8 cellular contexts compared by ENCODE assay signal in the genomic region with DNA sequence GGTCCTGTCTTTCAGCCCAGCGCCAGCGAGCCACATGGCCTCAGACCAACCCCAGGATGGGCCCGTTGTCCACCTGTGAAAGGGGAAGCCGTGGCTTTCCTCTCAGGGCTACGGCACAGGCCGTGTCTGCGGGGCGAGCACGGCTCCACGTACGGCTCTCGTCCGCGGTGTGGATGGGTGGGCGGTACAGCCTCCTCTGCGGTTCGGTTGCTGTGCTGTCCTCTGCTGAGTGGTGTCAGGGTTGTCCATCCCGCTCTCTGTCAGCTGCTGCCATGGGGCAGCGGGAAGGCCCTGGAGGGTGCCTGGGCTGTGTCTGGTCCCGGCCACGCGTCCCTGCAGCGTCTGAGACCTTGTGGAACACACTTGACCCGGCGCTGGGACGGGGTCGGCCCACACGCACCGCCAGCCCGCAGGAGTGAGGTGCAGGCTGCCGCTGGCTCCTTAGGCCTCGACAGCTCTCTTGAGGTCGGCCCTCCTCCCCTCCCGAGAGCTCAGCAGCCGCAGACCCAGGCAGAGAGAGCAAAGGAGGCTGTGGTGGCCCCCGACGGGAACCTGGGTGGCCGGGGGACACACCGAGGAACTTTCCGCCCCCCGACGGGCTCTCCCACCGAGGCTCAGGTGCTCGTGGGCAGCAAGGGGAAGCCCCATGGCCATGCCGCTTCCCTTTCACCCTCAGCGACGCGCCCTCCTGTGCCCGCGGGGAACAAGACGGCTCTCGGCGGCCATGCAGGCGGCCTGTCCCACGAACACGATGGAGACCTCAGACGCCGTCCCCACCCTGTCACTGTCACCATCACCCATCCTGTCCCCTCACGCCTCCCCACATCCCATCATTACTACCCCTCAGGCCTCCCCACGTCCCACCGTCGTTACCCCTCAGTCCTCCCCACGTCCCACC.
DNase-seq lines count a peak whose midpoint lies in the region; ATAC-seq and TF ChIP-seq lines count a peak whose summit lies in the region.

No MANE protein-coding gene starts in this region.

- no peak for TF ChIP-seq CTCF in lower lobe of right lung (IDR thresholded peaks at IDR 0.05)

- DNase-seq in GM19238 (ENCODE audit: insufficient read length, low spot score): peak; percentile 38
- peak; percentile 42 to 51 for DNase-seq in activated CD4-positive, alpha-beta T cell treated with anti-CD3 and anti-CD28 coated beads, Interleukin-2, amount 50 U/mL, for 24 hours (ENCODE audit: low read depth in 1 of 2, low spot score in 1 of 2)
- peak; percentile 48 for DNase-seq in lower lobe of right lung
- DNase-seq in GOT3 (lab: John Stamatoyannopoulos, UW): no peak
- DNase-seq in iPS-NIHi11 (ENCODE audit: low spot score): no peak
- DNase-seq in HT-29 (ENCODE audit: low spot score): no peak
- no peak for DNase-seq in globus pallidus (ENCODE audit: low spot score)

- H3K36me3 ChIP-seq in lower lobe of right lung: peaks cover 17% of the 10 kb centered on the region

- peak overlapping the region; percentile 1 for H3K4me3 ChIP-seq in lower lobe of right lung

- intact Hi-C loops in lower lobe of right lung (cut with DNase I): loop anchor here (10.0 kb wide), 1 partner anchor 140 kb away; no protein-coding TSS in a partner anchor

- H3K4me1 ChIP-seq in lower lobe of right lung: peaks cover 24% of the 10 kb centered on the region

- H3K9me3 ChIP-seq in lower lobe of right lung: no peaks in the 10 kb centered on the region

- no peaks in the 10 kb centered on the region for H3K27me3 ChIP-seq in lower lobe of right lung (ENCODE audit: low read depth)

- H3K27ac ChIP-seq in lower lobe of right lung: no peak overlapping the region

- ATAC-seq in HG03097 (IDR thresholded peaks at IDR 0.05; ENCODE audit: low FRiP score, unreplicated experiment): peak; percentile 16
- ATAC-seq in lower lobe of right lung: peak; percentile 5 to 24

Comparison
In these comparisons a context has a peak if more than half of its experiments do, and no peak if none do; other contexts are left out.
1. DNase-seq: peak in GM19238 (single experiment), activated CD4-positive, alpha-beta T cell treated with anti-CD3 and anti-CD28 coated beads, Interleukin-2, amount 50 U/mL, for 24 hours (2 of 2) and lower lobe of right lung (single experiment); none in GOT3 (single experiment), iPS-NIHi11 (single experiment), HT-29 (single experiment) and globus pallidus (single experiment).